In genomic region chr3:42880601-42881451, GRCh38 we compare ENCODE assay signal across 8 cellular contexts. TPM values are rescaled to one million over a fixed set of nuclear protein-coding genes. Genes with fewer than 3 reads are reported as not detected.
A peak's percentile ranks its signal among the peaks of the same experiment; 100 is the strongest.
DNase-seq lines count a peak whose midpoint lies in the region; ATAC-seq lines count a peak whose summit lies in the region.

No MANE protein-coding gene starts in this region.

- DNase-seq in AG08395 (ENCODE audit: low spot score) = peak; percentile 93
- DNase-seq in NCI-H2227 (lab: John Stamatoyannopoulos, UW; ENCODE audit: unreplicated experiment) = peak; percentile 80
- DNase-seq in activated CD4-positive, CD25-positive, alpha-beta regulatory T cell treated with anti-CD3 and anti-CD28 coated beads, Interleukin-2, amount 50 U/mL, for 16 hours (ENCODE audit: low read depth, low spot score) = peak; percentile 77
- DNase-seq in cerebellum (ENCODE audit: low spot score) = peak; percentile 78
- peak; percentile 90 for DNase-seq in kidney tubule cell (ENCODE audit: low spot score)
- peak; percentile 80 to 84 for DNase-seq in stimulated activated CD4-positive, alpha-beta T cell treated with anti-CD3 and anti-CD28 coated beads, Interleukin-15, amount 100 ng/mL, for 48 hours (ENCODE audit: low read depth in 2 of 2)

- ATAC-seq in GM18867 (IDR thresholded peaks at IDR 0.05; ENCODE audit: unreplicated experiment) (peak; percentile 98), HG03097 (IDR thresholded peaks at IDR 0.05; ENCODE audit: low FRiP score, unreplicated experiment) (peak; percentile 99)

RNA-seq across cellular contexts. Expression of gene CYP8B1, which starts 5.1 kb away (rescaled TPM):
- not detected for total RNA-seq in cerebellum

RNA-seq across cellular contexts. Expression of gene ZNF662, which starts 25.1 kb away (rescaled TPM):
- 23.0 TPM for total RNA-seq in cerebellum

Comparison
In these comparisons a context has a peak if more than half of its experiments do, and no peak if none do; other contexts are left out.
1. Peak in every context shown above with its lines: DNase-seq and ATAC-seq.